In genomic region chr3:129611446-129611800, GRCh38 we compare ENCODE assay signal across 1 cellular context.
TF ChIP-seq lines count a peak whose summit lies in the region.

No MANE protein-coding gene starts in this region.

TF ChIP-seq in H1, 55 proteins besides CTCF, POLR2A, EP300 and RAD21:
- no peak for TF ChIP-seq SAP30 (IDR thresholded peaks at IDR 0.05; ENCODE audit: insufficient read depth, insufficient replicate concordance, low read length)
- peak; percentile 63; the same call in 1 of the 2 replicates for TF ChIP-seq KDM1A (IDR thresholded peaks at IDR 0.05; ENCODE audit: borderline replicate concordance, low read length)
